ENCODE assay signal across 1 cellular context in genomic region chr19:1098177-1099051, GRCh38.
A peak's percentile ranks its signal among the peaks of the same experiment; 100 is the strongest.
TF ChIP-seq lines count a peak whose summit lies in the region.

No MANE protein-coding gene starts in this region.

TF ChIP-seq in HepG2, 621 proteins besides CTCF, POLR2A, EP300 and RAD21 (continued from another document and continues in another):
- TF ChIP-seq ZSCAN5A (CRISPR knock-in tag; IDR thresholded peaks at IDR 0.05; ENCODE audit: borderline replicate concordance) (peak; percentile 59; the same call in 1 of the 2 replicates), DR1 (CRISPR knock-in tag; IDR thresholded peaks at IDR 0.05) (no peak; the same call in 1 of the 2 replicates), ZNF629 (CRISPR knock-in tag; conservative IDR thresholded peaks at IDR 0.05) (no peak; the same call in 1 of the 2 replicates), ZNF484 (CRISPR knock-in tag; IDR thresholded peaks at IDR 0.05; ENCODE audit: borderline replicate concordance, low read depth) (no peak), ELF4 (CRISPR knock-in tag; IDR thresholded peaks at IDR 0.05; ENCODE audit: borderline replicate concordance) (no peak), ZNF800 (CRISPR knock-in tag; IDR thresholded peaks at IDR 0.05) (no peak), ZKSCAN8 (CRISPR knock-in tag; IDR thresholded peaks at IDR 0.05; ENCODE audit: borderline replicate concordance) (no peak), GLI4 (CRISPR knock-in tag; IDR thresholded peaks at IDR 0.05; ENCODE audit: borderline replicate concordance) (peak; percentile 3; the same call in 1 of the 2 replicates), ZNF432 (CRISPR knock-in tag; IDR thresholded peaks at IDR 0.05; ENCODE audit: borderline replicate concordance) (no peak), ATRX (CRISPR knock-in tag; IDR thresholded peaks at IDR 0.05; ENCODE audit: borderline replicate concordance) (no peak), ATF4 (CRISPR knock-in tag; IDR thresholded peaks at IDR 0.05) (no peak; a peak in 1 of 4 replicates), RXRA (CRISPR knock-in tag; IDR thresholded peaks at IDR 0.05) (no peak; the same call in none of the 2 replicates), USF2 (IDR thresholded peaks at IDR 0.05; ENCODE audit: low read depth, low read length) (peak; percentile 87), USF2 (CRISPR knock-in tag; IDR thresholded peaks at IDR 0.05; ENCODE audit: borderline replicate concordance) (peak; percentile 92), PAWR (CRISPR knock-in tag; IDR thresholded peaks at IDR 0.05; ENCODE audit: borderline replicate concordance) (peak; percentile 56; the same call in 1 of the 2 replicates), MAF1 (CRISPR knock-in tag; IDR thresholded peaks at IDR 0.05; ENCODE audit: borderline replicate concordance) (no peak), ZNF121 (CRISPR knock-in tag; IDR thresholded peaks at IDR 0.05) (no peak), FOXA3 (CRISPR knock-in tag; IDR thresholded peaks at IDR 0.05) (peak; percentile 31; the same call in 1 of the 2 replicates), REL (CRISPR knock-in tag; conservative IDR thresholded peaks at IDR 0.05) (no peak), TEAD3 (CRISPR knock-in tag; optimal IDR thresholded peaks at IDR 0.05; ENCODE audit: borderline replicate concordance) (no peak), GRHL1 (CRISPR knock-in tag; conservative IDR thresholded peaks at IDR 0.05) (no peak), ZNF816 (CRISPR knock-in tag; IDR thresholded peaks at IDR 0.05; ENCODE audit: borderline replicate concordance) (no peak), ZNF687 (CRISPR knock-in tag; IDR thresholded peaks at IDR 0.05) (peak; percentile 95), KLF16 (CRISPR knock-in tag; IDR thresholded peaks at IDR 0.05) (no peak; a peak in 1 of 4 replicates), ZNF224 (CRISPR knock-in tag; IDR thresholded peaks at IDR 0.05) (no peak), AKAP8 (CRISPR knock-in tag; IDR thresholded peaks at IDR 0.05) (0 out of 2 replicates have a peak, but pooled peaks have one; percentile 41), TEAD2 (CRISPR knock-in tag; IDR thresholded peaks at IDR 0.05) (no peak), DNMT3B (CRISPR knock-in tag; conservative IDR thresholded peaks at IDR 0.05) (no peak), FOXA1 (IDR thresholded peaks at IDR 0.05) (no peak), FOXA1 (CRISPR knock-in tag; IDR thresholded peaks at IDR 0.05) (peak; percentile 52; the same call in 1 of the 2 replicates), ZNF451 (CRISPR knock-in tag; IDR thresholded peaks at IDR 0.05) (no peak), ZFP41 (CRISPR knock-in tag; IDR thresholded peaks at IDR 0.05; ENCODE audit: borderline replicate concordance) (no peak), ARHGAP35 (CRISPR knock-in tag; IDR thresholded peaks at IDR 0.05; ENCODE audit: borderline replicate concordance) (no peak), ZNF44 (CRISPR knock-in tag; IDR thresholded peaks at IDR 0.05) (no peak), ZBTB39 (CRISPR knock-in tag; IDR thresholded peaks at IDR 0.05) (no peak), ZNF788 (CRISPR knock-in tag; IDR thresholded peaks at IDR 0.05; ENCODE audit: borderline replicate concordance) (peak; percentile 29; the same call in 1 of the 2 replicates), NFYB (CRISPR knock-in tag; IDR thresholded peaks at IDR 0.05) (no peak; the same call in 1 of the 2 replicates), HMGXB4 (CRISPR knock-in tag; IDR thresholded peaks at IDR 0.05; ENCODE audit: borderline replicate concordance in 1 of 2, low read depth in 1 of 2) (no peak; a peak in 1 of 4 replicates), ZFP1 (CRISPR knock-in tag; IDR thresholded peaks at IDR 0.05) (no peak), HMGA1 (CRISPR knock-in tag; conservative IDR thresholded peaks at IDR 0.05) (no peak), ZNF136 (CRISPR knock-in tag; IDR thresholded peaks at IDR 0.05; ENCODE audit: low read depth) (no peak), ZBTB37 (CRISPR knock-in tag; IDR thresholded peaks at IDR 0.05) (no peak), SAFB2 (CRISPR knock-in tag; IDR thresholded peaks at IDR 0.05; ENCODE audit: borderline replicate concordance, low read depth) (peak; percentile 63; the same call in 1 of the 2 replicates), ZNF280B (CRISPR knock-in tag; IDR thresholded peaks at IDR 0.05; ENCODE audit: borderline replicate concordance) (no peak)
